In the genomic region with DNA sequence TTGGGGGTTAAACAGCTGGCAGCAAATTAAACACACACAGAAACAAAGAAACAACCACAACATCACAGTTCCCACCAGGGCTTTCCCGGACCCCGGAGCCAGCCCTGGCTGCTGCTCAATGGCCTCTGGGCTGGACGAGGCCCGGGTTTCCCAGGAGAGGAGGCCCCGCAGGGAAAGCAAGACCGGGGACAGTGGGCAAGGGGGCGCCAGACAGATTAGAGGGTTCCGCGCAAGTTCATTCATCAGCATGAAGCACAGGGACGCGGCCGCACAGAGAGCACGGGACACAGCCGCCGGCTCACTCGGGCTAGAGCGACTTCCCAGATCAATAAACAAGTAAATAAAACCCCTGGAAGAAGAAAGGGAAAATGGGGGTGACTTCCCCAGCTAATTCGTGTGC, we compare ENCODE assay signal across 23 cellular contexts.
DNase-seq lines count a peak whose midpoint lies in the region; ATAC-seq and TF ChIP-seq lines count a peak whose summit lies in the region.
"Had no signal": no experiment of that assay in that cellular context is flagged by ENCODE, and none has a peak within 500 bp of the region (broad histone marks: within the 10 kb centered on the region; RNA-seq: fewer than 3 reads in every experiment).

No MANE protein-coding gene starts in this region.

- H3K4me2 ChIP-seq in GM23338, result no peak overlapping the region
- H3K4me2 ChIP-seq: PC-9 had no signal

- no peak overlapping the region for H3K27ac Mint-ChIP-seq in GM23338
- H3K27ac Mint-ChIP-seq in T-helper 17 cell, result peak overlapping the region; percentile 21
- H3K27ac Mint-ChIP-seq in glutamatergic neuron (ENCODE audit: unreplicated experiment), result peak overlapping the region; percentile 48
- H3K27ac Mint-ChIP-seq in stimulated activated effector memory CD8-positive, alpha-beta T cell treated with anti-CD3 and anti-CD28 coated beads, Interleukin-12 subunit alpha, Interleukin-12 subunit beta, amount 100 ng/mL, for 72 hours, result peak overlapping the region; percentile 75
- H3K27ac Mint-ChIP-seq: CD8-positive, alpha-beta T cell had no signal

- H3K27me3 Mint-ChIP-seq in GM23338 (ENCODE audit: insufficient read depth, low read depth, poor library complexity) (peaks cover 13% of the 10 kb centered on the region), T-helper 17 cell (no peaks in the 10 kb centered on the region), glutamatergic neuron (ENCODE audit: unreplicated experiment) (peaks cover 28% of the 10 kb centered on the region)

- no peaks in the 10 kb centered on the region for H3K9me2 ChIP-seq in GM23338 (ENCODE audit: insufficient read depth)

- H4K20me1 ChIP-seq in GM23338 (replicated peaks; ENCODE audit: insufficient read depth), result no peaks in the 10 kb centered on the region

- H3K36me3 Mint-ChIP-seq in GM23338 (ENCODE audit: low read depth), result peaks cover 21% of the 10 kb centered on the region
- H3K36me3 Mint-ChIP-seq in T-helper 17 cell (ENCODE audit: low read depth), result peaks cover 5% of the 10 kb centered on the region
- peaks cover 8% of the 10 kb centered on the region for H3K36me3 Mint-ChIP-seq in glutamatergic neuron (ENCODE audit: unreplicated experiment)
- peaks cover 89% of the 10 kb centered on the region for H3K36me3 Mint-ChIP-seq in stimulated activated effector memory CD8-positive, alpha-beta T cell treated with anti-CD3 and anti-CD28 coated beads, Interleukin-12 subunit alpha, Interleukin-12 subunit beta, amount 100 ng/mL, for 72 hours

- DNase-seq in GM23338 (ENCODE audit: low spot score), result peak; percentile 50
- no peak for DNase-seq in T-helper 17 cell
- no peak for DNase-seq in glutamatergic neuron
- DNase-seq in stimulated activated effector memory CD8-positive, alpha-beta T cell treated with anti-CD3 and anti-CD28 coated beads, Interleukin-12 subunit alpha, Interleukin-12 subunit beta, amount 100 ng/mL, for 72 hours (ENCODE audit: low spot score in 2 of 2), result no peak
- DNase-seq in activated T-cell treated with anti-CD3 and anti-CD28 coated beads for 4 hours, result no peak
- no peak for DNase-seq in HT-29 (ENCODE audit: low spot score)
- no peak for DNase-seq in NCI-H2171 treated with DMSO at 0.1 percent for 48 hours (lab: John Stamatoyannopoulos, UW)
- DNase-seq: Caco-2; CD8-positive, alpha-beta T cell; GDM1; NCI-H1105 treated with DMSO at 0.1 percent for 48 hours; NCI-H146; NCI-H1930; NCI-H2107; NCI-H446 treated with DMSO at 0.1 percent for 48 hours; NCI-H526; NCI-H82; PC-9; Right ventricle myocardium superior had no signal

- no peak overlapping the region for H3K4me3 Mint-ChIP-seq in GM23338
- no peak overlapping the region for H3K4me3 Mint-ChIP-seq in T-helper 17 cell
- no peak overlapping the region for H3K4me3 Mint-ChIP-seq in glutamatergic neuron (ENCODE audit: unreplicated experiment)
- H3K4me3 Mint-ChIP-seq in stimulated activated effector memory CD8-positive, alpha-beta T cell treated with anti-CD3 and anti-CD28 coated beads, Interleukin-12 subunit alpha, Interleukin-12 subunit beta, amount 100 ng/mL, for 72 hours, result no peak overlapping the region
- H3K4me3 Mint-ChIP-seq: CD8-positive, alpha-beta T cell had no signal

- TF ChIP-seq CTCF in GM23338 (conservative IDR thresholded peaks at IDR 0.05; ENCODE audit: low read depth in 2 of 2) (peak in 1 of 2 experiments; percentile 41; a peak in 2 of 4 replicates), glutamatergic neuron (IDR thresholded peaks at IDR 0.05; ENCODE audit: partially characterized antibody, unreplicated experiment) (no peak)

- ATAC-seq in GM23338 (peak; percentile 27), T-helper 17 cell (no peak)
- ATAC-seq in stimulated activated effector memory CD8-positive, alpha-beta T cell treated with anti-CD3 and anti-CD28 coated beads, Interleukin-12 subunit alpha, Interleukin-12 subunit beta, amount 100 ng/mL, for 72 hours, result no peak
- ATAC-seq: CD8-positive, alpha-beta T cell; GM12878; K562 had no signal

- no peaks in the 10 kb centered on the region for H3K79me2 ChIP-seq in GM23338 (replicated peaks; ENCODE audit: insufficient read depth)

- H3K4me3 ChIP-seq in GM23338, result no peak overlapping the region
- H3K4me3 ChIP-seq: GM12878, K562, PC-9, SJSA1 had no signal

- no peaks in the 10 kb centered on the region for H3K9me3 Mint-ChIP-seq in GM23338
- H3K9me3 Mint-ChIP-seq in glutamatergic neuron (ENCODE audit: unreplicated experiment), result peaks cover 16% of the 10 kb centered on the region
- no peaks in the 10 kb centered on the region for H3K9me3 Mint-ChIP-seq in stimulated activated effector memory CD8-positive, alpha-beta T cell treated with anti-CD3 and anti-CD28 coated beads, Interleukin-12 subunit alpha, Interleukin-12 subunit beta, amount 100 ng/mL, for 72 hours
- H3K9me3 Mint-ChIP-seq: CD8-positive, alpha-beta T cell had no signal

- no peaks in the 10 kb centered on the region; the same call in 1 of the 2 replicates for H3K36me3 ChIP-seq in GM23338 (ENCODE audit: insufficient read depth)

- no peaks in the 10 kb centered on the region for H3K4me1 ChIP-seq in GM23338 (ENCODE audit: insufficient read depth)
- H3K4me1 ChIP-seq: Caco-2, SJSA1 had no signal

- 0 out of 3 replicates have a peak, but pooled peaks cover 2% of the 10 kb centered on the region for H3K4me1 Mint-ChIP-seq in GM23338
- peaks cover 3% of the 10 kb centered on the region for H3K4me1 Mint-ChIP-seq in T-helper 17 cell
- H3K4me1 Mint-ChIP-seq in glutamatergic neuron (ENCODE audit: low read depth, unreplicated experiment), result peaks cover 30% of the 10 kb centered on the region
- no peaks in the 10 kb centered on the region for H3K4me1 Mint-ChIP-seq in stimulated activated effector memory CD8-positive, alpha-beta T cell treated with anti-CD3 and anti-CD28 coated beads, Interleukin-12 subunit alpha, Interleukin-12 subunit beta, amount 100 ng/mL, for 72 hours

- H2AFZ ChIP-seq in GM23338, result no peak overlapping the region
- H2AFZ ChIP-seq: PC-9 had no signal

- no peaks in the 10 kb centered on the region for H3K9me3 ChIP-seq in T-helper 17 cell (ENCODE audit: control insufficient read depth, low read length, poor library complexity, severe bottlenecking)
- H3K9me3 ChIP-seq: Caco-2, SJSA1 had no signal

- no peaks in the 10 kb centered on the region for H3K27me3 ChIP-seq in GM23338 (ENCODE audit: insufficient read depth)
- H3K27me3 ChIP-seq: SJSA1 had no signal

- H3F3A ChIP-seq in GM23338 (replicated peaks; ENCODE audit: low read depth), result no peaks in the 10 kb centered on the region

- no peak overlapping the region for H3K27ac ChIP-seq in GM23338 (ENCODE audit: low read depth)
- H3K27ac ChIP-seq: C4-2B, PC-9, SJSA1 had no signal

TF ChIP-seq in GM23338, 12 proteins besides CTCF, POLR2A, EP300 and RAD21 (continues in another document):
- TF ChIP-seq ZNF462 (CRISPR knock-in tag; IDR thresholded peaks at IDR 0.05), result no peak
- no peak for TF ChIP-seq STAT1 (IDR thresholded peaks at IDR 0.05; ENCODE audit: unreplicated experiment)
